Comparison of ENCODE assay signal across 34 cellular contexts in genomic region chr5:111238826-111239225, GRCh38. TPM values are rescaled to one million over a fixed set of nuclear protein-coding genes. Genes with fewer than 3 reads are reported as not detected.
A peak's percentile ranks its signal among the peaks of the same experiment; 100 is the strongest.
DNase-seq lines count a peak whose midpoint lies in the region; ATAC-seq and TF ChIP-seq lines count a peak whose summit lies in the region.
"Had no signal": no experiment of that assay in that cellular context is flagged by ENCODE, and none has a peak within 500 bp of the region (broad histone marks: within the 10 kb centered on the region; RNA-seq: fewer than 3 reads in every experiment).

No MANE protein-coding gene starts in this region.

- POLR2A ChIA-PET in CD4-positive, alpha-beta T cell (lab: Charles Lee), result interaction anchor here (5.5 to 12.5 kb wide), 2 partner anchors 12 to 16 kb away, joined by 27 to 196 read pairs; partner anchors contain the start of gene CAMK4

- intact Hi-C loops in CD4-positive, alpha-beta T cell (cut with DNase I, micrococcal nuclease), result loop anchor here in 1 of 2 experiments (2.0 kb wide), 1 partner anchor 18 kb away; no protein-coding TSS in a partner anchor

- peaks cover 69% of the 10 kb centered on the region for H3K4me1 Mint-ChIP-seq in T-helper 1 cell treated with Interleukin-12 subunit alpha and Interleukin-12 subunit beta and Interleukin-4 antibody, amounts not matched to agents 30 μg/mL and 1 μg/mL, for 36 hours (ENCODE audit: low read depth)
- H3K4me1 Mint-ChIP-seq in CD4-positive, alpha-beta T cell (ENCODE audit: low read depth), result peaks cover 100% of the 10 kb centered on the region

- no peaks in the 10 kb centered on the region for H3K27me3 Mint-ChIP-seq in T-helper 1 cell treated with Interleukin-12 subunit alpha and Interleukin-12 subunit beta and Interleukin-4 antibody, amounts not matched to agents 30 μg/mL and 1 μg/mL, for 36 hours (ENCODE audit: low read depth)
- H3K27me3 Mint-ChIP-seq in CD4-positive, alpha-beta T cell, result no peaks in the 10 kb centered on the region
- H3K27me3 Mint-ChIP-seq: activated CD4-positive, alpha-beta T cell treated with anti-CD3 and anti-CD28 coated beads, Interleukin-2, amount 10 ng/mL, durations not matched to agents 24 days and 14 days; central memory CD8-positive, alpha-beta T cell had no signal

- H3K9me3 ChIP-seq in CD4-positive, alpha-beta T cell (ENCODE audit: control insufficient read depth, low read length), result no peaks in the 10 kb centered on the region
- H3K9me3 ChIP-seq: adrenal gland, esophagus squamous epithelium, left ventricle myocardium inferior, stomach, thyroid gland, vagina had no signal

- no peak for DNase-seq in T-helper 1 cell
- no peak for DNase-seq in CD4-positive, alpha-beta T cell
- peak; percentile 67 for DNase-seq in NCI-H446 treated with DMSO at 0.1 percent for 48 hours (lab: John Stamatoyannopoulos, UW)
- peak; percentile 67 to 89 for DNase-seq in cerebellar nuclear complex (lab: John Stamatoyannopoulos, UW)
- DNase-seq in GF-D8 (lab: John Stamatoyannopoulos, UW), result no peak
- no peak for DNase-seq in stimulated activated CD4-positive, alpha-beta T cell treated with anti-CD3 and anti-CD28 coated beads, Interleukin-1b, Interleukin-23, amount 100 ng/mL, for 48 hours
- DNase-seq: activated CD4-positive, alpha-beta T cell treated with anti-CD3 and anti-CD28 coated beads, Interleukin-2, amount 10 ng/mL, durations not matched to agents 24 days and 14 days; activated CD8-positive, alpha-beta memory T cell treated with anti-CD3 and anti-CD28 coated beads, Interleukin-2, amount 50 U/mL, for 4 hours; activated effector memory CD4-positive, alpha-beta T cell treated with Interleukin-2 at 50 U/mL for 16 hours; adrenal gland; EL; esophagus squamous epithelium; foreskin keratinocyte; H7; head of caudate nucleus; islet precursor cell; left ventricle myocardium inferior; mesenchymal stem cell; NCI-H2081 treated with DMSO at 0.1 percent for 48 hours; NCI-H345; NCI-H774; SIG-M5; small intestine; stomach; thyroid gland had no signal

- CTCF ChIA-PET in CD4-positive, alpha-beta T cell (lab: Charles Lee), result interaction anchor here (0.6 to 5.9 kb wide), 6 partner anchors 9 to 76 kb away, joined by 3 to 42 read pairs (median 6); partner anchors contain the start of gene CAMK4

- peak overlapping the region; percentile 62 for H3K27ac ChIP-seq in CD4-positive, alpha-beta T cell (ENCODE audit: low read depth, low read length)
- H3K27ac ChIP-seq: adrenal gland, C4-2B, esophagus squamous epithelium, foreskin keratinocyte, HL-60, KMS-11, left ventricle myocardium inferior, neural progenitor cell, parathyroid adenoma, stomach, thyroid gland, vagina had no signal

- H3K27ac Mint-ChIP-seq in T-helper 1 cell treated with Interleukin-12 subunit alpha and Interleukin-12 subunit beta and Interleukin-4 antibody, amounts not matched to agents 30 μg/mL and 1 μg/mL, for 36 hours, result no peak overlapping the region
- peak overlapping the region; percentile 90 for H3K27ac Mint-ChIP-seq in CD4-positive, alpha-beta T cell

- no peak for ATAC-seq in CD4-positive, alpha-beta T cell (ENCODE audit: poor library complexity)
- ATAC-seq in HG03439 (IDR thresholded peaks at IDR 0.05; ENCODE audit: unreplicated experiment), result no peak
- ATAC-seq: foreskin keratinocyte had no signal

- peak overlapping the region; percentile 47 for H3K4me3 Mint-ChIP-seq in T-helper 1 cell treated with Interleukin-12 subunit alpha and Interleukin-12 subunit beta and Interleukin-4 antibody, amounts not matched to agents 30 μg/mL and 1 μg/mL, for 36 hours
- peak overlapping the region; percentile 80 for H3K4me3 Mint-ChIP-seq in CD4-positive, alpha-beta T cell
- H3K4me3 Mint-ChIP-seq: neural progenitor cell had no signal

- no peak for TF ChIP-seq CTCF in CD4-positive, alpha-beta T cell (IDR thresholded peaks at IDR 0.05)

- no peaks in the 10 kb centered on the region for H3K9me3 Mint-ChIP-seq in T-helper 1 cell treated with Interleukin-12 subunit alpha and Interleukin-12 subunit beta and Interleukin-4 antibody, amounts not matched to agents 30 μg/mL and 1 μg/mL, for 36 hours
- no peaks in the 10 kb centered on the region for H3K9me3 Mint-ChIP-seq in CD4-positive, alpha-beta T cell
- H3K9me3 Mint-ChIP-seq: activated CD4-positive, alpha-beta T cell treated with anti-CD3 and anti-CD28 coated beads, Interleukin-2, amount 10 ng/mL, durations not matched to agents 24 days and 14 days; central memory CD8-positive, alpha-beta T cell; neural progenitor cell had no signal

- H3K27me3 ChIP-seq in CD4-positive, alpha-beta T cell (ENCODE audit: control insufficient read depth, insufficient read depth, low read length), result no peaks in the 10 kb centered on the region
- H3K27me3 ChIP-seq: adrenal gland, esophagus squamous epithelium, foreskin keratinocyte, neural progenitor cell, stomach, thyroid gland, vagina had no signal

- peaks cover 34% of the 10 kb centered on the region for H3K36me3 Mint-ChIP-seq in T-helper 1 cell treated with Interleukin-12 subunit alpha and Interleukin-12 subunit beta and Interleukin-4 antibody, amounts not matched to agents 30 μg/mL and 1 μg/mL, for 36 hours (ENCODE audit: low read depth)
- peaks cover 23% of the 10 kb centered on the region for H3K36me3 Mint-ChIP-seq in CD4-positive, alpha-beta T cell (ENCODE audit: low read depth)
- H3K36me3 Mint-ChIP-seq: neural progenitor cell had no signal

RNA-seq across cellular contexts. Expression of gene CAMK4, which starts 14.6 kb away (rescaled TPM):
- total RNA-seq in CD4-positive, alpha-beta T cell, result 100 to 1,000 TPM; 202 to 225 TPM

Comparison
In these comparisons a context has a peak if more than half of its experiments do, and no peak if none do; other contexts are left out.
1. DNase-seq: peak in NCI-H446 treated with DMSO at 0.1 percent for 48 hours (single experiment) and cerebellar nuclear complex (2 of 2); none in T-helper 1 cell (0 of 5), CD4-positive, alpha-beta T cell (0 of 10), GF-D8 (single experiment) and stimulated activated CD4-positive, alpha-beta T cell treated with anti-CD3 and anti-CD28 coated beads, Interleukin-1b, Interleukin-23, amount 100 ng/mL, for 48 hours (single experiment).